In the genomic region with DNA sequence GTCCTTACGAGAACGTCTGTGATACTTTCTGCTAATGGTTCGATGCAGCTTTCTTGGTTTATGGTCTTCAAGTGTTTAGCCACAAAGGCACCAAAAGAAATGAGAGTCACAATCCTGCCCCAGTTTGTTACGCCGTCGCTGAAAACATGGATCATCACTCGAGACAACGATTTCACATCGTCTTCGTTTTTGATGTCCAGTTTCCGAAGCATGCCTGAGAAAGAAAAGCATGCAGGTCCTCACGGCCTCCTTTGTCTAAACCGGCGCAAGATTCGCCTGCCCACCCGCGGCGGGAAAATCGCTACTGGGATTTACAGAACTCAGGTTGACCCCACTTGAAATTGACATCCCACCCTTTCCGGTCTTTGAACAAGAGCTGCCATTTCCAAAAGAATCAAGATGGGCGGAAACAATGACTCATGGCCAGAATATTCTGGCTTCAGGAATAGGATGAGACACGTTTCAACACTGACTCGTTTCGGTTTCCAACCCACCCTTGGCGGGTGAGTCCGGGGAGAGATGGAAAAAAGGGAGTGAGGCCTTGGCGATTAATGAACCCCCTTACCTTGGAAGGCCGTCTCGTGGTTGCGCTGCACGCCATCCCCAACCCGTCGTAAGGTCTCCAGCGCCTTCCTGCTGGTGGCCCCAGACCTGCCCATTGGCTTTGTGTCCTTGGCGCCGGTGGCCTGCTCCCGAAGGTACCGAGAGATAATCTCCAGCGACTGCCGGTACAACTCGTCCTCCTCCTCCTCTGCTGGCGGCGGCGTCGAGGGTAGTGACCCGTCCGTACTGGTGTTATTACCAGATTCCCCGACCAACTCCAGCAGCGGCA, we compare ENCODE assay signal across 1 cellular context.
TF ChIP-seq lines count a peak whose summit lies in the region.

No MANE protein-coding gene starts in this region.

TF ChIP-seq in GM12878, 131 proteins besides CTCF, POLR2A, EP300 and RAD21 (continued from another document):
- TF ChIP-seq, protein P1, sequence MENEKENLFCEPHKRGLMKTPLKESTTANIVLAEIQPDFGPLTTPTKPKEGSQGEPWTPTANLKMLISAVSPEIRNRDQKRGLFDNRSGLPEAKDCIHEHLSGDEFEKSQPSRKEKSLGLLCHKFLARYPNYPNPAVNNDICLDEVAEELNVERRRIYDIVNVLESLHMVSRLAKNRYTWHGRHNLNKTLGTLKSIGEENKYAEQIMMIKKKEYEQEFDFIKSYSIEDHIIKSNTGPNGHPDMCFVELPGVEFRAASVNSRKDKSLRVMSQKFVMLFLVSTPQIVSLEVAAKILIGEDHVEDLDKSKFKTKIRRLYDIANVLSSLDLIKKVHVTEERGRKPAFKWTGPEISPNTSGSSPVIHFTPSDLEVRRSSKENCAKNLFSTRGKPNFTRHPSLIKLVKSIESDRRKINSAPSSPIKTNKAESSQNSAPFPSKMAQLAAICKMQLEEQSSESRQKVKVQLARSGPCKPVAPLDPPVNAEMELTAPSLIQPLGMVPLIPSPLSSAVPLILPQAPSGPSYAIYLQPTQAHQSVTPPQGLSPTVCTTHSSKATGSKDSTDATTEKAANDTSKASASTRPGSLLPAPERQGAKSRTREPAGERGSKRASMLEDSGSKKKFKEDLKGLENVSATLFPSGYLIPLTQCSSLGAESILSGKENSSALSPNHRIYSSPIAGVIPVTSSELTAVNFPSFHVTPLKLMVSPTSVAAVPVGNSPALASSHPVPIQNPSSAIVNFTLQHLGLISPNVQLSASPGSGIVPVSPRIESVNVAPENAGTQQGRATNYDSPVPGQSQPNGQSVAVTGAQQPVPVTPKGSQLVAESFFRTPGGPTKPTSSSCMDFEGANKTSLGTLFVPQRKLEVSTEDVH (IDR thresholded peaks at IDR 0.05; ENCODE audit: low read depth, partially characterized antibody) = no peak
- TF ChIP-seq, protein P2, sequence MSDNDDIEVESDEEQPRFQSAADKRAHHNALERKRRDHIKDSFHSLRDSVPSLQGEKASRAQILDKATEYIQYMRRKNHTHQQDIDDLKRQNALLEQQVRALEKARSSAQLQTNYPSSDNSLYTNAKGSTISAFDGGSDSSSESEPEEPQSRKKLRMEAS (IDR thresholded peaks at IDR 0.05; ENCODE audit: low read depth, low read length) = no peak
- TF ChIP-seq, protein P3, sequence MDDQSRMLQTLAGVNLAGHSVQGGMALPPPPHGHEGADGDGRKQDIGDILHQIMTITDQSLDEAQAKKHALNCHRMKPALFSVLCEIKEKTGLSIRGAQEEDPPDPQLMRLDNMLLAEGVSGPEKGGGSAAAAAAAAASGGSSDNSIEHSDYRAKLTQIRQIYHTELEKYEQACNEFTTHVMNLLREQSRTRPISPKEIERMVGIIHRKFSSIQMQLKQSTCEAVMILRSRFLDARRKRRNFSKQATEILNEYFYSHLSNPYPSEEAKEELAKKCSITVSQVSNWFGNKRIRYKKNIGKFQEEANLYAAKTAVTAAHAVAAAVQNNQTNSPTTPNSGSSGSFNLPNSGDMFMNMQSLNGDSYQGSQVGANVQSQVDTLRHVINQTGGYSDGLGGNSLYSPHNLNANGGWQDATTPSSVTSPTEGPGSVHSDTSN (IDR thresholded peaks at IDR 0.05; ENCODE audit: insufficient replicate concordance, low read depth, low read length) = no peak
- TF ChIP-seq SIX5 (IDR thresholded peaks at IDR 0.05; ENCODE audit: low read depth, low read length, severe bottlenecking) (no peak), POLR2AphosphoS5 (IDR thresholded peaks at IDR 0.05; ENCODE audit: low read length) (peak; percentile 21), SMARCA5 (IDR thresholded peaks at IDR 0.05) (no peak), MLLT1 (IDR thresholded peaks at IDR 0.05) (peak; percentile 88), RBBP5 (conservative IDR thresholded peaks at IDR 0.05) (no peak), RELB (IDR thresholded peaks at IDR 0.05; ENCODE audit: low read depth) (0 out of 2 replicates have a peak, but pooled peaks have one; percentile 17), SMC3 (IDR thresholded peaks at IDR 0.05; ENCODE audit: borderline replicate concordance, low read length) (peak; percentile 13; the same call in 1 of the 2 replicates), FOXK2 (IDR thresholded peaks at IDR 0.05) (no peak), TCF12 (IDR thresholded peaks at IDR 0.05; ENCODE audit: low read depth, low read length) (no peak), SMAD1 (IDR thresholded peaks at IDR 0.05; ENCODE audit: low read depth, partially characterized antibody) (no peak), SMAD5 (IDR thresholded peaks at IDR 0.05; ENCODE audit: low read depth) (no peak), RCOR1 (conservative IDR thresholded peaks at IDR 0.05; ENCODE audit: low read depth, low read length) (no peak), RFX5 (IDR thresholded peaks at IDR 0.05; ENCODE audit: low read depth, low read length) (no peak), EED (IDR thresholded peaks at IDR 0.05; ENCODE audit: low read depth) (peak; percentile 58; the same call in 1 of the 2 replicates), SIN3A (IDR thresholded peaks at IDR 0.05; ENCODE audit: low read depth, low read length) (peak; percentile 58; the same call in 1 of the 2 replicates), NBN (IDR thresholded peaks at IDR 0.05) (no peak), SREBF1 (IDR thresholded peaks at IDR 0.05; ENCODE audit: low read length) (no peak)
- TF ChIP-seq, protein P4, sequence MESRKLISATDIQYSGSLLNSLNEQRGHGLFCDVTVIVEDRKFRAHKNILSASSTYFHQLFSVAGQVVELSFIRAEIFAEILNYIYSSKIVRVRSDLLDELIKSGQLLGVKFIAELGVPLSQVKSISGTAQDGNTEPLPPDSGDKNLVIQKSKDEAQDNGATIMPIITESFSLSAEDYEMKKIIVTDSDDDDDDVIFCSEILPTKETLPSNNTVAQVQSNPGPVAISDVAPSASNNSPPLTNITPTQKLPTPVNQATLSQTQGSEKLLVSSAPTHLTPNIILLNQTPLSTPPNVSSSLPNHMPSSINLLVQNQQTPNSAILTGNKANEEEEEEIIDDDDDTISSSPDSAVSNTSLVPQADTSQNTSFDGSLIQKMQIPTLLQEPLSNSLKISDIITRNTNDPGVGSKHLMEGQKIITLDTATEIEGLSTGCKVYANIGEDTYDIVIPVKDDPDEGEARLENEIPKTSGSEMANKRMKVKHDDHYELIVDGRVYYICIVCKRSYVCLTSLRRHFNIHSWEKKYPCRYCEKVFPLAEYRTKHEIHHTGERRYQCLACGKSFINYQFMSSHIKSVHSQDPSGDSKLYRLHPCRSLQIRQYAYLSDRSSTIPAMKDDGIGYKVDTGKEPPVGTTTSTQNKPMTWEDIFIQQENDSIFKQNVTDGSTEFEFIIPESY (IDR thresholded peaks at IDR 0.05) = no peak
- TF ChIP-seq, protein P5, sequence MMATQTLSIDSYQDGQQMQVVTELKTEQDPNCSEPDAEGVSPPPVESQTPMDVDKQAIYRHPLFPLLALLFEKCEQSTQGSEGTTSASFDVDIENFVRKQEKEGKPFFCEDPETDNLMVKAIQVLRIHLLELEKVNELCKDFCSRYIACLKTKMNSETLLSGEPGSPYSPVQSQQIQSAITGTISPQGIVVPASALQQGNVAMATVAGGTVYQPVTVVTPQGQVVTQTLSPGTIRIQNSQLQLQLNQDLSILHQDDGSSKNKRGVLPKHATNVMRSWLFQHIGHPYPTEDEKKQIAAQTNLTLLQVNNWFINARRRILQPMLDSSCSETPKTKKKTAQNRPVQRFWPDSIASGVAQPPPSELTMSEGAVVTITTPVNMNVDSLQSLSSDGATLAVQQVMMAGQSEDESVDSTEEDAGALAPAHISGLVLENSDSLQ (IDR thresholded peaks at IDR 0.05) = no peak
- TF ChIP-seq, protein P6, sequence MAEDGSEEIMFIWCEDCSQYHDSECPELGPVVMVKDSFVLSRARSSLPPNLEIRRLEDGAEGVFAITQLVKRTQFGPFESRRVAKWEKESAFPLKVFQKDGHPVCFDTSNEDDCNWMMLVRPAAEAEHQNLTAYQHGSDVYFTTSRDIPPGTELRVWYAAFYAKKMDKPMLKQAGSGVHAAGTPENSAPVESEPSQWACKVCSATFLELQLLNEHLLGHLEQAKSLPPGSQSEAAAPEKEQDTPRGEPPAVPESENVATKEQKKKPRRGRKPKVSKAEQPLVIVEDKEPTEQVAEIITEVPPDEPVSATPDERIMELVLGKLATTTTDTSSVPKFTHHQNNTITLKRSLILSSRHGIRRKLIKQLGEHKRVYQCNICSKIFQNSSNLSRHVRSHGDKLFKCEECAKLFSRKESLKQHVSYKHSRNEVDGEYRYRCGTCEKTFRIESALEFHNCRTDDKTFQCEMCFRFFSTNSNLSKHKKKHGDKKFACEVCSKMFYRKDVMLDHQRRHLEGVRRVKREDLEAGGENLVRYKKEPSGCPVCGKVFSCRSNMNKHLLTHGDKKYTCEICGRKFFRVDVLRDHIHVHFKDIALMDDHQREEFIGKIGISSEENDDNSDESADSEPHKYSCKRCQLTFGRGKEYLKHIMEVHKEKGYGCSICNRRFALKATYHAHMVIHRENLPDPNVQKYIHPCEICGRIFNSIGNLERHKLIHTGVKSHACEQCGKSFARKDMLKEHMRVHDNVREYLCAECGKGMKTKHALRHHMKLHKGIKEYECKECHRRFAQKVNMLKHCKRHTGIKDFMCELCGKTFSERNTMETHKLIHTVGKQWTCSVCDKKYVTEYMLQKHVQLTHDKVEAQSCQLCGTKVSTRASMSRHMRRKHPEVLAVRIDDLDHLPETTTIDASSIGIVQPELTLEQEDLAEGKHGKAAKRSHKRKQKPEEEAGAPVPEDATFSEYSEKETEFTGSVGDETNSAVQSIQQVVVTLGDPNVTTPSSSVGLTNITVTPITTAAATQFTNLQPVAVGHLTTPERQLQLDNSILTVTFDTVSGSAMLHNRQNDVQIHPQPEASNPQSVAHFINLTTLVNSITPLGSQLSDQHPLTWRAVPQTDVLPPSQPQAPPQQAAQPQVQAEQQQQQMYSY (CRISPR knock-in tag; IDR thresholded peaks at IDR 0.05) = no peak
